ENCODE assay signal across 1 cellular context in the genomic region with DNA sequence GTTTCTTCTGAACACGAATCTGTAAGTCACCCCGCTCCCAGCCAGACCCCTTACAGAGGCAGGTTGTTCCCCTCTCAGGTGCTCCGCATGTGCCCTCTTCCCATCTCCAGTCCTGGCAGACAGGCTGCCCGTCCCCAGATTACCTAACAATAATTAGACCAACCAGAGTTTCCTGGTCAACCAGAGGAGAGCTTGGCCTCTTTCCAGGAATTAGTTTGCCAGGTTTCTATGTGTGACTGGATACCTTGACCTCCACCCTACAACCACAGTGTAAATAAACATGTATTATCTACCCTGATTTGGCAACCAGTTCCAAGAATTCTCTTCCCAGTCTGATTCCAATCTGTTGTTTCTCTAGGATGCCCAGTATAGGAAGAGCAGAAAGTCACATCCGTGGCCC.
A peak's percentile ranks its signal among the peaks of the same experiment; 100 is the strongest.
TF ChIP-seq lines count a peak whose summit lies in the region.

No MANE protein-coding gene starts in this region.

TF ChIP-seq in HepG2, 621 proteins besides CTCF, POLR2A, EP300 and RAD21 (continued from another document and continues in another):
- TF ChIP-seq, protein P1, sequence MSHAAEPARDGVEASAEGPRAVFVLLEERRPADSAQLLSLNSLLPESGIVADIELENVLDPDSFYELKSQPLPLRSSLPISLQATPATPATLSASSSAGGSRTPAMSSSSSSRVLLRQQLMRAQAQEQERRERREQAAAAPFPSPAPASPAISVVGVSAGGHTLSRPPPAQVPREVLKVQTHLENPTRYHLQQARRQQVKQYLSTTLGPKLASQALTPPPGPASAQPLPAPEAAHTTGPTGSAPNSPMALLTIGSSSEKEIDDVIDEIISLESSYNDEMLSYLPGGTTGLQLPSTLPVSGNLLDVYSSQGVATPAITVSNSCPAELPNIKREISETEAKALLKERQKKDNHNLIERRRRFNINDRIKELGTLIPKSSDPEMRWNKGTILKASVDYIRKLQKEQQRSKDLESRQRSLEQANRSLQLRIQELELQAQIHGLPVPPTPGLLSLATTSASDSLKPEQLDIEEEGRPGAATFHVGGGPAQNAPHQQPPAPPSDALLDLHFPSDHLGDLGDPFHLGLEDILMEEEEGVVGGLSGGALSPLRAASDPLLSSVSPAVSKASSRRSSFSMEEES (CRISPR knock-in tag; IDR thresholded peaks at IDR 0.05), result 0 out of 2 replicates have a peak, but pooled peaks have one; percentile 20
- TF ChIP-seq, protein P2, sequence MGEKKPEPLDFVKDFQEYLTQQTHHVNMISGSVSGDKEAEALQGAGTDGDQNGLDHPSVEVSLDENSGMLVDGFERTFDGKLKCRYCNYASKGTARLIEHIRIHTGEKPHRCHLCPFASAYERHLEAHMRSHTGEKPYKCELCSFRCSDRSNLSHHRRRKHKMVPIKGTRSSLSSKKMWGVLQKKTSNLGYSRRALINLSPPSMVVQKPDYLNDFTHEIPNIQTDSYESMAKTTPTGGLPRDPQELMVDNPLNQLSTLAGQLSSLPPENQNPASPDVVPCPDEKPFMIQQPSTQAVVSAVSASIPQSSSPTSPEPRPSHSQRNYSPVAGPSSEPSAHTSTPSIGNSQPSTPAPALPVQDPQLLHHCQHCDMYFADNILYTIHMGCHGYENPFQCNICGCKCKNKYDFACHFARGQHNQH (CRISPR knock-in tag; IDR thresholded peaks at IDR 0.05), result peak; percentile 81
- TF ChIP-seq HMG20A (CRISPR knock-in tag; IDR thresholded peaks at IDR 0.05; ENCODE audit: borderline replicate concordance), result peak; percentile 99
- TF ChIP-seq RXRA (CRISPR knock-in tag; IDR thresholded peaks at IDR 0.05), result peak; percentile 76; the same call in 1 of the 2 replicates
- TF ChIP-seq RFX5 (IDR thresholded peaks at IDR 0.05; ENCODE audit: low read depth, low read length), result no peak
- TF ChIP-seq, protein P3, sequence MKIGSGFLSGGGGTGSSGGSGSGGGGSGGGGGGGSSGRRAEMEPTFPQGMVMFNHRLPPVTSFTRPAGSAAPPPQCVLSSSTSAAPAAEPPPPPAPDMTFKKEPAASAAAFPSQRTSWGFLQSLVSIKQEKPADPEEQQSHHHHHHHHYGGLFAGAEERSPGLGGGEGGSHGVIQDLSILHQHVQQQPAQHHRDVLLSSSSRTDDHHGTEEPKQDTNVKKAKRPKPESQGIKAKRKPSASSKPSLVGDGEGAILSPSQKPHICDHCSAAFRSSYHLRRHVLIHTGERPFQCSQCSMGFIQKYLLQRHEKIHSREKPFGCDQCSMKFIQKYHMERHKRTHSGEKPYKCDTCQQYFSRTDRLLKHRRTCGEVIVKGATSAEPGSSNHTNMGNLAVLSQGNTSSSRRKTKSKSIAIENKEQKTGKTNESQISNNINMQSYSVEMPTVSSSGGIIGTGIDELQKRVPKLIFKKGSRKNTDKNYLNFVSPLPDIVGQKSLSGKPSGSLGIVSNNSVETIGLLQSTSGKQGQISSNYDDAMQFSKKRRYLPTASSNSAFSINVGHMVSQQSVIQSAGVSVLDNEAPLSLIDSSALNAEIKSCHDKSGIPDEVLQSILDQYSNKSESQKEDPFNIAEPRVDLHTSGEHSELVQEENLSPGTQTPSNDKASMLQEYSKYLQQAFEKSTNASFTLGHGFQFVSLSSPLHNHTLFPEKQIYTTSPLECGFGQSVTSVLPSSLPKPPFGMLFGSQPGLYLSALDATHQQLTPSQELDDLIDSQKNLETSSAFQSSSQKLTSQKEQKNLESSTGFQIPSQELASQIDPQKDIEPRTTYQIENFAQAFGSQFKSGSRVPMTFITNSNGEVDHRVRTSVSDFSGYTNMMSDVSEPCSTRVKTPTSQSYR (CRISPR knock-in tag; IDR thresholded peaks at IDR 0.05; ENCODE audit: borderline replicate concordance), result peak; percentile 35; the same call in 1 of the 2 replicates
- TF ChIP-seq ZNF543 (CRISPR knock-in tag; IDR thresholded peaks at IDR 0.05), result no peak
- peak; percentile 28; the same call in 1 of the 2 replicates for TF ChIP-seq SRF (IDR thresholded peaks at IDR 0.05; ENCODE audit: low read depth, low read length)
- TF ChIP-seq, protein P4, sequence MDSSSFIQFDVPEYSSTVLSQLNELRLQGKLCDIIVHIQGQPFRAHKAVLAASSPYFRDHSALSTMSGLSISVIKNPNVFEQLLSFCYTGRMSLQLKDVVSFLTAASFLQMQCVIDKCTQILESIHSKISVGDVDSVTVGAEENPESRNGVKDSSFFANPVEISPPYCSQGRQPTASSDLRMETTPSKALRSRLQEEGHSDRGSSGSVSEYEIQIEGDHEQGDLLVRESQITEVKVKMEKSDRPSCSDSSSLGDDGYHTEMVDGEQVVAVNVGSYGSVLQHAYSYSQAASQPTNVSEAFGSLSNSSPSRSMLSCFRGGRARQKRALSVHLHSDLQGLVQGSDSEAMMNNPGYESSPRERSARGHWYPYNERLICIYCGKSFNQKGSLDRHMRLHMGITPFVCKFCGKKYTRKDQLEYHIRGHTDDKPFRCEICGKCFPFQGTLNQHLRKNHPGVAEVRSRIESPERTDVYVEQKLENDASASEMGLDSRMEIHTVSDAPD (CRISPR knock-in tag; IDR thresholded peaks at IDR 0.05), result peak; percentile 93
- 0 out of 2 replicates have a peak, but pooled peaks have one; percentile 26 for TF ChIP-seq REPIN1 (CRISPR knock-in tag; IDR thresholded peaks at IDR 0.05; ENCODE audit: borderline replicate concordance, low read depth)
- no peak for TF ChIP-seq RBFOX2 (IDR thresholded peaks at IDR 0.05; ENCODE audit: low read depth, low read length)
- TF ChIP-seq TBL1XR1 (IDR thresholded peaks at IDR 0.05; ENCODE audit: borderline replicate concordance, low read length, partially characterized antibody), result peak; percentile 100
- TF ChIP-seq KAT7 (CRISPR knock-in tag; IDR thresholded peaks at IDR 0.05; ENCODE audit: borderline replicate concordance), result no peak
- TF ChIP-seq, protein P5, sequence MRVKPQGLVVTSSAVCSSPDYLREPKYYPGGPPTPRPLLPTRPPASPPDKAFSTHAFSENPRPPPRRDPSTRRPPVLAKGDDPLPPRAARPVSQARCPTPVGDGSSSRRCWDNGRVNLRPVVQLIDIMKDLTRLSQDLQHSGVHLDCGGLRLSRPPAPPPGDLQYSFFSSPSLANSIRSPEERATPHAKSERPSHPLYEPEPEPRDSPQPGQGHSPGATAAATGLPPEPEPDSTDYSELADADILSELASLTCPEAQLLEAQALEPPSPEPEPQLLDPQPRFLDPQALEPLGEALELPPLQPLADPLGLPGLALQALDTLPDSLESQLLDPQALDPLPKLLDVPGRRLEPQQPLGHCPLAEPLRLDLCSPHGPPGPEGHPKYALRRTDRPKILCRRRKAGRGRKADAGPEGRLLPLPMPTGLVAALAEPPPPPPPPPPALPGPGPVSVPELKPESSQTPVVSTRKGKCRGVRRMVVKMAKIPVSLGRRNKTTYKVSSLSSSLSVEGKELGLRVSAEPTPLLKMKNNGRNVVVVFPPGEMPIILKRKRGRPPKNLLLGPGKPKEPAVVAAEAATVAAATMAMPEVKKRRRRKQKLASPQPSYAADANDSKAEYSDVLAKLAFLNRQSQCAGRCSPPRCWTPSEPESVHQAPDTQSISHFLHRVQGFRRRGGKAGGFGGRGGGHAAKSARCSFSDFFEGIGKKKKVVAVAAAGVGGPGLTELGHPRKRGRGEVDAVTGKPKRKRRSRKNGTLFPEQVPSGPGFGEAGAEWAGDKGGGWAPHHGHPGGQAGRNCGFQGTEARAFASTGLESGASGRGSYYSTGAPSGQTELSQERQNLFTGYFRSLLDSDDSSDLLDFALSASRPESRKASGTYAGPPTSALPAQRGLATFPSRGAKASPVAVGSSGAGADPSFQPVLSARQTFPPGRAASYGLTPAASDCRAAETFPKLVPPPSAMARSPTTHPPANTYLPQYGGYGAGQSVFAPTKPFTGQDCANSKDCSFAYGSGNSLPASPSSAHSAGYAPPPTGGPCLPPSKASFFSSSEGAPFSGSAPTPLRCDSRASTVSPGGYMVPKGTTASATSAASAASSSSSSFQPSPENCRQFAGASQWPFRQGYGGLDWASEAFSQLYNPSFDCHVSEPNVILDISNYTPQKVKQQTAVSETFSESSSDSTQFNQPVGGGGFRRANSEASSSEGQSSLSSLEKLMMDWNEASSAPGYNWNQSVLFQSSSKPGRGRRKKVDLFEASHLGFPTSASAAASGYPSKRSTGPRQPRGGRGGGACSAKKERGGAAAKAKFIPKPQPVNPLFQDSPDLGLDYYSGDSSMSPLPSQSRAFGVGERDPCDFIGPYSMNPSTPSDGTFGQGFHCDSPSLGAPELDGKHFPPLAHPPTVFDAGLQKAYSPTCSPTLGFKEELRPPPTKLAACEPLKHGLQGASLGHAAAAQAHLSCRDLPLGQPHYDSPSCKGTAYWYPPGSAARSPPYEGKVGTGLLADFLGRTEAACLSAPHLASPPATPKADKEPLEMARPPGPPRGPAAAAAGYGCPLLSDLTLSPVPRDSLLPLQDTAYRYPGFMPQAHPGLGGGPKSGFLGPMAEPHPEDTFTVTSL (CRISPR knock-in tag; IDR thresholded peaks at IDR 0.05; ENCODE audit: borderline replicate concordance), result peak; percentile 75; the same call in 1 of the 2 replicates
- TF ChIP-seq HMG20B (CRISPR knock-in tag; conservative IDR thresholded peaks at IDR 0.05), result peak; percentile 96
- no peak for TF ChIP-seq TCF12 (IDR thresholded peaks at IDR 0.05)
- peak; percentile 42; the same call in 1 of the 2 replicates for TF ChIP-seq TCF12 (CRISPR knock-in tag; IDR thresholded peaks at IDR 0.05)
- 0 out of 2 replicates have a peak, but pooled peaks have one; percentile 48 for TF ChIP-seq ZNF331 (CRISPR knock-in tag; IDR thresholded peaks at IDR 0.05)
- TF ChIP-seq, protein P6, sequence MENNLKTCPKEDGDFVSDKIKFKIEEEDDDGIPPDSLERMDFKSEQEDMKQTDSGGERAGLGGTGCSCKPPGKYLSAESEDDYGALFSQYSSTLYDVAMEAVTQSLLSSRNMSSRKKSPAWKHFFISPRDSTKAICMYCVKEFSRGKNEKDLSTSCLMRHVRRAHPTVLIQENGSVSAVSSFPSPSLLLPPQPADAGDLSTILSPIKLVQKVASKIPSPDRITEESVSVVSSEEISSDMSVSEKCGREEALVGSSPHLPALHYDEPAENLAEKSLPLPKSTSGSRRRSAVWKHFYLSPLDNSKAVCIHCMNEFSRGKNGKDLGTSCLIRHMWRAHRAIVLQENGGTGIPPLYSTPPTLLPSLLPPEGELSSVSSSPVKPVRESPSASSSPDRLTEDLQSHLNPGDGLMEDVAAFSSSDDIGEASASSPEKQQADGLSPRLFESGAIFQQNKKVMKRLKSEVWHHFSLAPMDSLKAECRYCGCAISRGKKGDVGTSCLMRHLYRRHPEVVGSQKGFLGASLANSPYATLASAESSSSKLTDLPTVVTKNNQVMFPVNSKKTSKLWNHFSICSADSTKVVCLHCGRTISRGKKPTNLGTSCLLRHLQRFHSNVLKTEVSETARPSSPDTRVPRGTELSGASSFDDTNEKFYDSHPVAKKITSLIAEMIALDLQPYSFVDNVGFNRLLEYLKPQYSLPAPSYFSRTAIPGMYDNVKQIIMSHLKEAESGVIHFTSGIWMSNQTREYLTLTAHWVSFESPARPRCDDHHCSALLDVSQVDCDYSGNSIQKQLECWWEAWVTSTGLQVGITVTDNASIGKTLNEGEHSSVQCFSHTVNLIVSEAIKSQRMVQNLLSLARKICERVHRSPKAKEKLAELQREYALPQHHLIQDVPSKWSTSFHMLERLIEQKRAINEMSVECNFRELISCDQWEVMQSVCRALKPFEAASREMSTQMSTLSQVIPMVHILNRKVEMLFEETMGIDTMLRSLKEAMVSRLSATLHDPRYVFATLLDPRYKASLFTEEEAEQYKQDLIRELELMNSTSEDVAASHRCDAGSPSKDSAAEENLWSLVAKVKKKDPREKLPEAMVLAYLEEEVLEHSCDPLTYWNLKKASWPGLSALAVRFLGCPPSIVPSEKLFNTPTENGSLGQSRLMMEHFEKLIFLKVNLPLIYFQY (CRISPR knock-in tag; IDR thresholded peaks at IDR 0.05; ENCODE audit: borderline replicate concordance), result peak; percentile 29; the same call in 1 of the 2 replicates
- TF ChIP-seq TCF7 (IDR thresholded peaks at IDR 0.05; ENCODE audit: low read depth), result peak; percentile 8; the same call in 1 of the 2 replicates
- TF ChIP-seq ZSCAN29 (CRISPR knock-in tag; conservative IDR thresholded peaks at IDR 0.05), result no peak
- peak; percentile 91 for TF ChIP-seq NFIC (IDR thresholded peaks at IDR 0.05; ENCODE audit: low read length)
- peak; percentile 22; the same call in 1 of the 2 replicates for TF ChIP-seq HOXA3 (CRISPR knock-in tag; IDR thresholded peaks at IDR 0.05)
- peak; percentile 86 for TF ChIP-seq GATAD2A (CRISPR knock-in tag; IDR thresholded peaks at IDR 0.05)
- TF ChIP-seq, protein P7, sequence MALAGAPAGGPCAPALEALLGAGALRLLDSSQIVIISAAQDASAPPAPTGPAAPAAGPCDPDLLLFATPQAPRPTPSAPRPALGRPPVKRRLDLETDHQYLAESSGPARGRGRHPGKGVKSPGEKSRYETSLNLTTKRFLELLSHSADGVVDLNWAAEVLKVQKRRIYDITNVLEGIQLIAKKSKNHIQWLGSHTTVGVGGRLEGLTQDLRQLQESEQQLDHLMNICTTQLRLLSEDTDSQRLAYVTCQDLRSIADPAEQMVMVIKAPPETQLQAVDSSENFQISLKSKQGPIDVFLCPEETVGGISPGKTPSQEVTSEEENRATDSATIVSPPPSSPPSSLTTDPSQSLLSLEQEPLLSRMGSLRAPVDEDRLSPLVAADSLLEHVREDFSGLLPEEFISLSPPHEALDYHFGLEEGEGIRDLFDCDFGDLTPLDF (CRISPR knock-in tag; IDR thresholded peaks at IDR 0.05), result no peak
- peak; percentile 73; the same call in 1 of the 2 replicates for TF ChIP-seq TARDBP (CRISPR knock-in tag; IDR thresholded peaks at IDR 0.05)
- TF ChIP-seq, protein P8, sequence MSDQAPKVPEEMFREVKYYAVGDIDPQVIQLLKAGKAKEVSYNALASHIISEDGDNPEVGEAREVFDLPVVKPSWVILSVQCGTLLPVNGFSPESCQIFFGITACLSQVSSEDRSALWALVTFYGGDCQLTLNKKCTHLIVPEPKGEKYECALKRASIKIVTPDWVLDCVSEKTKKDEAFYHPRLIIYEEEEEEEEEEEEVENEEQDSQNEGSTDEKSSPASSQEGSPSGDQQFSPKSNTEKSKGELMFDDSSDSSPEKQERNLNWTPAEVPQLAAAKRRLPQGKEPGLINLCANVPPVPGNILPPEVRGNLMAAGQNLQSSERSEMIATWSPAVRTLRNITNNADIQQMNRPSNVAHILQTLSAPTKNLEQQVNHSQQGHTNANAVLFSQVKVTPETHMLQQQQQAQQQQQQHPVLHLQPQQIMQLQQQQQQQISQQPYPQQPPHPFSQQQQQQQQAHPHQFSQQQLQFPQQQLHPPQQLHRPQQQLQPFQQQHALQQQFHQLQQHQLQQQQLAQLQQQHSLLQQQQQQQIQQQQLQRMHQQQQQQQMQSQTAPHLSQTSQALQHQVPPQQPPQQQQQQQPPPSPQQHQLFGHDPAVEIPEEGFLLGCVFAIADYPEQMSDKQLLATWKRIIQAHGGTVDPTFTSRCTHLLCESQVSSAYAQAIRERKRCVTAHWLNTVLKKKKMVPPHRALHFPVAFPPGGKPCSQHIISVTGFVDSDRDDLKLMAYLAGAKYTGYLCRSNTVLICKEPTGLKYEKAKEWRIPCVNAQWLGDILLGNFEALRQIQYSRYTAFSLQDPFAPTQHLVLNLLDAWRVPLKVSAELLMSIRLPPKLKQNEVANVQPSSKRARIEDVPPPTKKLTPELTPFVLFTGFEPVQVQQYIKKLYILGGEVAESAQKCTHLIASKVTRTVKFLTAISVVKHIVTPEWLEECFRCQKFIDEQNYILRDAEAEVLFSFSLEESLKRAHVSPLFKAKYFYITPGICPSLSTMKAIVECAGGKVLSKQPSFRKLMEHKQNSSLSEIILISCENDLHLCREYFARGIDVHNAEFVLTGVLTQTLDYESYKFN (CRISPR knock-in tag; conservative IDR thresholded peaks at IDR 0.05), result peak; percentile 68
